30 cellular contexts compared by ENCODE assay signal in the genomic region with DNA sequence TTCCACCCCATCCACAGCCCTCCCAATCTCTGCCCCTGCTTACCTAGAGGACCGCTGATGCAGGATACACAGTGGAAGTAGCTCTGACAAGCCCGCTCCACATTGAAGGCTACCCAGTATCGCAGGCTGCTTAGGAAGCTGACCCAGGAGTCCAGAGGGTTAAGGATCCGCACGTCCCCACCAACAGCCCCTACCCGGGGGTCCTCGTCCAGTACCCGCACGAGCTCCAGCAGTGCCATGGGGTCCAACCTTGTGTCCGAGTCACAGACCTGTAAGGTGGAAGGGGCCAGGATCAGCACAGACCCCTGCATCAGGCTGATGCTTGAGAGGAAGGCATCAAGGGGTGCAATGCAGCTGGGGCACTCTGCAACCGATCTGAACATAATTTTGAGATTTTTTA. TPM values are rescaled to one million over a fixed set of nuclear protein-coding genes. Genes with fewer than 3 reads are reported as not detected.
"Had no signal": no experiment of that assay in that cellular context is flagged by ENCODE, and none has a peak within 500 bp of the region (broad histone marks: within the 10 kb centered on the region; RNA-seq: fewer than 3 reads in every experiment).

No MANE protein-coding gene starts in this region.

- DNase-seq: stimulated activated CD4-positive, alpha-beta T cell treated with anti-CD3 and anti-CD28 coated beads, Interleukin-2, amount 100 ng/mL, for 48 hours; stimulated activated CD4-positive, alpha-beta T cell treated with anti-CD3 and anti-CD28 coated beads, Interleukin-4, amount 100 ng/mL, for 1 hour; stimulated activated CD4-positive, alpha-beta T cell treated with anti-CD3 and anti-CD28 coated beads, Interleukin-4, amount 100 ng/mL, for 24 hours; stimulated activated CD4-positive, alpha-beta T cell treated with anti-CD3 and anti-CD28 coated beads, Interleukin-4, amount 100 ng/mL, for 4 hours; stimulated activated CD8-positive, alpha-beta memory T cell treated with anti-CD3 and anti-CD28 coated beads, Interleukin-4, amount 100 ng/mL, for 48 hours; stimulated activated naive B cell treated with anti-CD40 and anti-IgM and Interleukin-4, amounts not matched to agents 10 μg/mL and 1 μg/mL and 100 μg/mL, for 72 hours; stimulated activated naive CD4-positive, alpha-beta T cell; stimulated activated naive CD4-positive, alpha-beta T cell treated with Interleukin-2 at 50 U/mL for 16 hours; stimulated activated naive CD8-positive, alpha-beta T cell treated with anti-CD3 and anti-CD28 coated beads, Interleukin-15, amount 100 ng/mL, for 72 hours; stimulated activated naive CD8-positive, alpha-beta T cell treated with anti-CD3 and anti-CD28 coated beads, Interleukin-15, Interleukin-2, amounts not matched to agents 100 U/mL and 50 U/mL, for 24 hours; stomach; substantia nigra; testis; thyroid gland; tibial artery; transverse colon; trophoblast cell; upper lobe of left lung; upper lobe of right lung; uterus had no signal

- H3K36me3 ChIP-seq: stomach, suprapubic skin, thoracic aorta, thyroid gland, tibial artery, transverse colon, upper lobe of left lung, upper lobe of right lung, uterus, vagina had no signal

- H3K27ac Mint-ChIP-seq: stimulated activated effector memory CD8-positive, alpha-beta T cell treated with anti-CD3 and anti-CD28 coated beads, Interleukin-12 subunit alpha, Interleukin-12 subunit beta, amount 100 ng/mL, for 72 hours; stimulated activated memory B cell treated with anti-CD40 and anti-IgM and Interleukin-4, amounts not matched to agents 10 μg/mL and 1 μg/mL and 100 μg/mL, for 72 hours; stimulated activated naive B cell treated with anti-CD40 and anti-IgM and Interleukin-4, amounts not matched to agents 10 μg/mL and 1 μg/mL and 100 μg/mL, for 72 hours; stimulated activated naive CD8-positive, alpha-beta T cell treated with anti-CD3 and anti-CD28 coated beads, Interleukin-15, amount 100 ng/mL, for 72 hours; stimulated activated naive CD8-positive, alpha-beta T cell treated with anti-CD3 and anti-CD28 coated beads, Interleukin-15, Interleukin-2, amounts not matched to agents 100 ng/mL and 50 ng/mL, for 24 hours; type B pancreatic cell had no signal

- H3K4me1 ChIP-seq: thyroid gland, upper lobe of right lung had no signal

- H3K36me3 Mint-ChIP-seq: stimulated activated effector memory CD8-positive, alpha-beta T cell treated with anti-CD3 and anti-CD28 coated beads, Interleukin-12 subunit alpha, Interleukin-12 subunit beta, amount 100 ng/mL, for 72 hours; stimulated activated memory B cell treated with anti-CD40 and anti-IgM and Interleukin-4, amounts not matched to agents 10 μg/mL and 1 μg/mL and 100 μg/mL, for 72 hours; stimulated activated naive B cell treated with anti-CD40 and anti-IgM and Interleukin-4, amounts not matched to agents 10 μg/mL and 1 μg/mL and 100 μg/mL, for 72 hours; type B pancreatic cell had no signal

- H3K27me3 ChIP-seq: testis had no signal

- H3K9me3 Mint-ChIP-seq: stimulated activated naive CD8-positive, alpha-beta T cell treated with anti-CD3 and anti-CD28 coated beads, Interleukin-15, Interleukin-2, amounts not matched to agents 100 ng/mL and 50 ng/mL, for 24 hours; type B pancreatic cell had no signal

- ATAC-seq: stimulated activated effector memory CD8-positive, alpha-beta T cell treated with anti-CD3 and anti-CD28 coated beads, Interleukin-12 subunit alpha, Interleukin-12 subunit beta, amount 100 ng/mL, for 72 hours; stimulated activated memory B cell treated with anti-CD40 and anti-IgM and Interleukin-4, amounts not matched to agents 10 μg/mL and 1 μg/mL and 100 μg/mL, for 72 hours; stimulated activated naive B cell treated with anti-CD40 and anti-IgM and Interleukin-4, amounts not matched to agents 10 μg/mL and 1 μg/mL and 100 μg/mL, for 72 hours; stimulated activated naive CD8-positive, alpha-beta T cell treated with anti-CD3 and anti-CD28 coated beads, Interleukin-15, amount 100 ng/mL, for 72 hours; stimulated activated naive CD8-positive, alpha-beta T cell treated with anti-CD3 and anti-CD28 coated beads, Interleukin-15, Interleukin-2, amounts not matched to agents 100 U/mL and 50 U/mL, for 24 hours; upper lobe of right lung had no signal

- H3K27ac ChIP-seq: stomach, suprapubic skin, testis, thoracic aorta, thyroid gland, tibial artery, tibial nerve, transverse colon, upper lobe of left lung, upper lobe of right lung, uterus, vagina had no signal

- H3K4me3 Mint-ChIP-seq: stimulated activated effector memory CD8-positive, alpha-beta T cell treated with anti-CD3 and anti-CD28 coated beads, Interleukin-12 subunit alpha, Interleukin-12 subunit beta, amount 100 ng/mL, for 72 hours; stimulated activated memory B cell treated with anti-CD40 and anti-IgM and Interleukin-4, amounts not matched to agents 10 μg/mL and 1 μg/mL and 100 μg/mL, for 72 hours; stimulated activated naive B cell treated with anti-CD40 and anti-IgM and Interleukin-4, amounts not matched to agents 10 μg/mL and 1 μg/mL and 100 μg/mL, for 72 hours; stimulated activated naive CD8-positive, alpha-beta T cell treated with anti-CD3 and anti-CD28 coated beads, Interleukin-15, amount 100 ng/mL, for 72 hours; stimulated activated naive CD8-positive, alpha-beta T cell treated with anti-CD3 and anti-CD28 coated beads, Interleukin-15, Interleukin-2, amounts not matched to agents 100 ng/mL and 50 ng/mL, for 24 hours; type B pancreatic cell had no signal

- H3K4me3 ChIP-seq: stomach, suprapubic skin, testis, thoracic aorta, thyroid gland, tibial artery, tibial nerve, transverse colon, upper lobe of left lung, upper lobe of right lung, uterus, vagina had no signal

- FAIRE-seq: urothelium cell line had no signal

- H3K9me3 ChIP-seq: stomach, suprapubic skin, testis, thoracic aorta, thyroid gland, tibial artery, tibial nerve, transverse colon, upper lobe of left lung, upper lobe of right lung, uterus, vagina had no signal

RNA-seq across cellular contexts. Expression of gene FPR2, which starts 44.1 kb away (rescaled TPM):
- total RNA-seq: temporal lobe, transverse colon, vagina had no signal
